ENCODE assay signal across 34 cellular contexts in the genomic region with DNA sequence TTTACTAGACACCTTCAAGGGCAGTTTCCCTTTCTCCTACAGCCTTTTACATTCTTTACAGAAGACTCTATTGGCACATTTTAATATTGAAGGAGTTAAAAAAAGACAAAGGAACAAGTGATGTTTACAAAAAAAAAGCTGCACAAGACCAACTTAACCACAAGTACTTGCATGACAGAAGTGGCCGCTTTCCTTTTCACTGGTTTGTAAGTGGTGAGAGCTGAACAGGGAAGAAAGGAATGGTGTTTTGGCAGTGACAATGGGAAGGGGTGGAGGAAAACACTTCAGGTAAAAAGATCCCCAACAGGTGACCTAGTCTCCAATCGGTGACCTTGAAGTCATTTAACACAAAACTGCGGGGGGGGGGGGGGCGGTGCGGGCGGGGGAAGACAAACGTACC. TPM values are rescaled to one million over a fixed set of nuclear protein-coding genes. Genes with fewer than 3 reads are reported as not detected.
DNase-seq lines count a peak whose midpoint lies in the region; FAIRE-seq and TF ChIP-seq lines count a peak whose summit lies in the region.
"Had no signal": no experiment of that assay in that cellular context is flagged by ENCODE, and none has a peak within 500 bp of the region (broad histone marks: within the 10 kb centered on the region; RNA-seq: fewer than 3 reads in every experiment).

No MANE protein-coding gene starts in this region.

- H2BK15ac ChIP-seq in H1 (ENCODE audit: low read length), result no peak overlapping the region

- no peaks in the 10 kb centered on the region for H3K9me3 Mint-ChIP-seq in type B pancreatic cell
- H3K9me3 Mint-ChIP-seq: activated CD4-positive, alpha-beta memory T cell treated with anti-CD3 and anti-CD28 coated beads, Interleukin-2, amount 10 ng/mL, durations not matched to agents 7 days and 5 days; activated T-helper 1 cell treated with anti-CD3 and anti-CD28 coated beads, Interleukin-12 subunit alpha, Interleukin-12 subunit beta, Interleukin-2, Interleukin-4 antibody, amounts not matched to agents 30 ng/mL and 10 ng/mL and 1 ng/mL, durations not matched to agents 14 hours and 24 hours and 36 hours; dendritic cell treated with granulocyte-macrophage colony-stimulating factor and Interleukin-4, amounts not matched to agents 40 ng/mL and 50 ng/mL, for 4 days had no signal

- no peaks in the 10 kb centered on the region for H3K36me3 Mint-ChIP-seq in type B pancreatic cell
- H3K36me3 Mint-ChIP-seq: brain; stimulated activated naive B cell treated with anti-CD40 and anti-IgM and Interleukin-4, amounts not matched to agents 10 μg/mL and 1 μg/mL and 100 μg/mL, for 72 hours had no signal

- no peak overlapping the region for H4K91ac ChIP-seq in H1 (replicated peaks; ENCODE audit: insufficient read length, low read length)

- no peak overlapping the region for H3K27ac Mint-ChIP-seq in type B pancreatic cell
- H3K27ac Mint-ChIP-seq: activated CD4-positive, alpha-beta memory T cell treated with anti-CD3 and anti-CD28 coated beads, Interleukin-2, amount 10 ng/mL, durations not matched to agents 7 days and 5 days; activated T-helper 1 cell treated with anti-CD3 and anti-CD28 coated beads, Interleukin-12 subunit alpha, Interleukin-12 subunit beta, Interleukin-2, Interleukin-4 antibody, amounts not matched to agents 30 ng/mL and 10 ng/mL and 1 ng/mL, durations not matched to agents 14 hours and 24 hours and 36 hours; brain; dendritic cell treated with granulocyte-macrophage colony-stimulating factor and Interleukin-4, amounts not matched to agents 40 ng/mL and 50 ng/mL, for 4 days; immature natural killer cell; stimulated activated naive B cell treated with anti-CD40 and anti-IgM and Interleukin-4, amounts not matched to agents 10 μg/mL and 1 μg/mL and 100 μg/mL, for 72 hours had no signal

- no peak overlapping the region for H2BK12ac ChIP-seq in H1 (ENCODE audit: low read depth, low read length)

- TF ChIP-seq EP300 in H1 (IDR thresholded peaks at IDR 0.05; ENCODE audit: borderline replicate concordance in 1 of 2, low read depth in 2 of 2, low read length in 2 of 2), result no peak

- POLR2A ChIA-PET in H1 (lab: Charles Lee; ENCODE audit: partially characterized antibody), result interaction anchor here (0.6 kb wide), 1 partner anchor 1544 kb away, joined by 4 read pairs; no protein-coding TSS in a partner anchor

- no peak overlapping the region for H2BK5ac ChIP-seq in H1 (ENCODE audit: low read depth, low read length)

- CTCF ChIA-PET in H1 (lab: Charles Lee; ENCODE audit: partially characterized antibody), result interaction anchor here (0.7 to 1.5 kb wide), 2 partner anchors 42 to 52 kb away, joined by 3 to 5 read pairs; no protein-coding TSS in a partner anchor

- H3K27me3 Mint-ChIP-seq in type B pancreatic cell, result peaks cover 42% of the 10 kb centered on the region

- no peak overlapping the region for H2BK20ac ChIP-seq in H1 (ENCODE audit: low read length)

- H3K79me2 ChIP-seq in H1 (ENCODE audit: control insufficient read depth in 1 of 2, insufficient read depth in 2 of 2, low read length in 2 of 2), result no peaks in the 10 kb centered on the region

- H3K36me3 ChIP-seq in H1 (ENCODE audit: control insufficient read depth in 2 of 4, insufficient read depth in 4 of 4, low read length in 3 of 4), result no peaks in the 10 kb centered on the region
- H3K36me3 ChIP-seq: adrenal gland, esophagus squamous epithelium, heart right ventricle, upper lobe of left lung had no signal

- H3K79me1 ChIP-seq in H1 (ENCODE audit: low read depth, low read length), result no peaks in the 10 kb centered on the region

- H3K23me2 ChIP-seq in H1 (ENCODE audit: low read depth, low read length), result peaks cover 4% of the 10 kb centered on the region

- H3K27me3 ChIP-seq in H1 (replicated peaks in 1 of 4; ENCODE audit: control insufficient read depth in 3 of 4, extremely low read depth in 1 of 4, insufficient read depth in 3 of 4, low read length in 3 of 4), result peaks cover 4 to 18% (median 12%) of the 10 kb centered on the region in 4 experiments

- no peak overlapping the region for H3K14ac ChIP-seq in H1 (ENCODE audit: insufficient read length)

- no peak overlapping the region for H3K4ac ChIP-seq in H1 (replicated peaks; ENCODE audit: insufficient read length, low read depth, low read length)

- 30% methylated on average over 2 of the region's 7 CpGs; no CpG with 5 or more reads in 1 of the 2 experiments for WGBS in H1 (ENCODE audit: extremely low coverage in 1 of 2, insufficient coverage in 1 of 2, insufficient read length in 1 of 2, insufficient replicate concordance in 2 of 2, low coverage in 1 of 2, low lambda C conversion rate in 2 of 2, missing lambda C conversion rate in 1 of 2), 2 experiments

- FAIRE-seq in H1 (lab: Jason Lieb, UNC), result no peak

- TF ChIP-seq CTCF in H1 (IDR thresholded peaks at IDR 0.05; ENCODE audit: control extremely low read depth in 1 of 3, insufficient read depth in 1 of 3, low read depth in 1 of 3, low read length in 3 of 3) (no peak), type B pancreatic cell (conservative IDR thresholded peaks at IDR 0.05) (no peak)

- no peak overlapping the region for H4K5ac ChIP-seq in H1 (ENCODE audit: insufficient read length, low read depth, low read length)

- H3K27ac ChIP-seq in H1 (ENCODE audit: low read depth, low read length), result no peak overlapping the region
- H3K27ac ChIP-seq: 22Rv1, adrenal gland, esophagus squamous epithelium, foreskin keratinocyte, heart right ventricle, upper lobe of left lung had no signal

- no peak overlapping the region for H2AFZ ChIP-seq in H1 (ENCODE audit: low read length)

- H3K56ac ChIP-seq in H1 (replicated peaks; ENCODE audit: insufficient read length, low read depth, low read length), result no peak overlapping the region

- H3K4me1 ChIP-seq in H1 (replicated peaks in 1 of 4; ENCODE audit: control insufficient read depth in 3 of 4, insufficient read depth in 4 of 4, low read length in 3 of 4), result peaks cover 0 to 3% (median 1%) of the 10 kb centered on the region in 4 experiments; a peak in 3 of 7 replicates
- H3K4me1 ChIP-seq: adrenal gland, foreskin keratinocyte, heart right ventricle had no signal

- no peak overlapping the region for H4K8ac ChIP-seq in H1 (ENCODE audit: extremely low read depth, insufficient read depth, low read length)

- H3K4me3 Mint-ChIP-seq in type B pancreatic cell, result peak overlapping the region; percentile 62
- H3K4me3 Mint-ChIP-seq: activated CD4-positive, alpha-beta memory T cell treated with anti-CD3 and anti-CD28 coated beads, Interleukin-2, amount 10 ng/mL, durations not matched to agents 7 days and 5 days; activated T-helper 1 cell treated with anti-CD3 and anti-CD28 coated beads, Interleukin-12 subunit alpha, Interleukin-12 subunit beta, Interleukin-2, Interleukin-4 antibody, amounts not matched to agents 30 ng/mL and 10 ng/mL and 1 ng/mL, durations not matched to agents 14 hours and 24 hours and 36 hours; stimulated activated naive B cell treated with anti-CD40 and anti-IgM and Interleukin-4, amounts not matched to agents 10 μg/mL and 1 μg/mL and 100 μg/mL, for 72 hours had no signal

- DNase-seq in NCI-H2107 treated with DMSO at 0.1 percent for 48 hours (lab: John Stamatoyannopoulos, UW; ENCODE audit: unreplicated experiment) (peak; percentile 78), NCI-H2107 (lab: John Stamatoyannopoulos, UW) (no peak), H1 (ENCODE audit: low read depth in 1 of 2, low spot score in 2 of 2) (no peak), kidney tubule cell (ENCODE audit: low spot score) (peak; percentile 34), type B pancreatic cell (ENCODE audit: extremely low spot score, unreplicated experiment) (no peak), HPDE6-E6E7 (ENCODE audit: extremely low spot score) (no peak), SKM-1 treated with dmso at 0.1 percent for 144 hours (lab: John Stamatoyannopoulos, UW; ENCODE audit: unreplicated experiment) (no peak), NCI-H2171 (lab: John Stamatoyannopoulos, UW) (no peak)
- DNase-seq: activated CD4-positive, alpha-beta memory T cell treated with anti-CD3 and anti-CD28 coated beads, Interleukin-2, amount 10 ng/mL, durations not matched to agents 7 days and 5 days; activated CD4-positive, alpha-beta T cell treated with anti-CD3 and anti-CD28 coated beads for 1 hour; activated CD8-positive, alpha-beta memory T cell treated with anti-CD3 and anti-CD28 coated beads, Interleukin-2, amount 50 U/mL, for 4 hours; activated naive CD4-positive, alpha-beta T cell treated with Interleukin-2 at 50 U/mL for 16 hours; adrenal gland; C1 segment of cervical spinal cord; COR-L47; esophagus squamous epithelium; foreskin keratinocyte; GF-D8; heart right ventricle; immature natural killer cell; left ventricle myocardium superior; NCI-H748 treated with DMSO at 0.1 percent for 48 hours; SHP77; stimulated activated naive B cell treated with anti-CD40 and anti-IgM and Interleukin-4, amounts not matched to agents 10 μg/mL and 1 μg/mL and 100 μg/mL, for 72 hours; substantia nigra; upper lobe of left lung had no signal

- no peak for TF ChIP-seq RAD21 in H1 (IDR thresholded peaks at IDR 0.05 in 1 of 2, conservative IDR thresholded peaks at IDR 0.05 in 1 of 2; ENCODE audit: low read depth in 2 of 2, low read length in 2 of 2)

- no peak for TF ChIP-seq POLR2A in H1 (IDR thresholded peaks at IDR 0.05; ENCODE audit: control extremely low read depth in 1 of 2, low read depth in 2 of 2, low read length in 2 of 2)

- H3K18ac ChIP-seq in H1 (ENCODE audit: extremely low read depth, low read length), result no peak overlapping the region

- no peak overlapping the region for H3K23ac ChIP-seq in H1 (ENCODE audit: insufficient read length)

- H3K4me1 Mint-ChIP-seq in type B pancreatic cell (ENCODE audit: unreplicated experiment), result no peaks in the 10 kb centered on the region
- H3K4me1 Mint-ChIP-seq: activated CD4-positive, alpha-beta memory T cell treated with anti-CD3 and anti-CD28 coated beads, Interleukin-2, amount 10 ng/mL, durations not matched to agents 7 days and 5 days; brain; immature natural killer cell had no signal

- no peak overlapping the region for H2AK5ac ChIP-seq in H1 (ENCODE audit: low read depth, low read length)

- no peak overlapping the region for H3K9ac ChIP-seq in H1 (replicated peaks in 1 of 4; ENCODE audit: extremely low read depth in 1 of 4, low read depth in 3 of 4, low read length in 3 of 4)

- H3K9me3 ChIP-seq in H1 (ENCODE audit: insufficient read depth in 2 of 2, low read depth in 1 of 2, low read length in 1 of 2), result no peaks in the 10 kb centered on the region
- H3K9me3 ChIP-seq: adrenal gland, esophagus squamous epithelium, heart right ventricle, upper lobe of left lung had no signal

- H3K4me3 ChIP-seq in H1 (ENCODE audit: extremely low read depth in 1 of 4, insufficient read depth in 2 of 4, low read depth in 3 of 4, low read length in 4 of 4), result peak overlapping the region in 1 of 4 experiments; percentile 66; a peak in 2 of 8 replicates
- H3K4me3 ChIP-seq: adrenal gland, heart right ventricle had no signal

- no peak overlapping the region for H2BK120ac ChIP-seq in H1 (replicated peaks; ENCODE audit: low read depth, low read length)

- peak overlapping the region; percentile 95 to 97; a peak in 2 of 4 replicates for H3K4me2 ChIP-seq in H1 (ENCODE audit: insufficient read depth in 1 of 2, low read depth in 2 of 2, low read length in 2 of 2)

- no peaks in the 10 kb centered on the region for H4K20me1 ChIP-seq in H1 (replicated peaks in 1 of 2; ENCODE audit: control insufficient read depth in 1 of 2, insufficient read depth in 2 of 2, low read length in 2 of 2)

RNA-seq across cellular contexts. Expression of a gene that starts 1.1 kb away (rescaled TPM):
- total RNA-seq in H1 (2021; fragmentation: NEBNext Ultra II Directional; extraction: Animal tissue kit (Norgen Biotek cat#: 25700)), result 1.9 and 2.1 TPM in 2 replicates
- polyA plus RNA-seq in H1 (2011; rRNA removed), result 1.2 and 1.6 TPM in 2 replicates
- polyA plus RNA-seq in H1 (2011; cell fraction: cytosol; rRNA removed), result 1.5 TPM
- 4.5 TPM for polyA plus RNA-seq in H1 (2011; cell fraction: nucleus; rRNA removed)
- polyA plus RNA-seq in H1 (2012, experiment 1 of 2), result 0.67 to 1.3 TPM (median 1.0 TPM) in 4 replicates
- 0.10 TPM for polyA plus RNA-seq in H1 (2012, experiment 2 of 2)
- polyA plus RNA-seq in H1 (2013, experiment 1 of 2), result 3.1 TPM
- polyA plus RNA-seq in H1 (2013, experiment 2 of 2), result 2.3 TPM
- polyA minus RNA-seq in H1 (2011; rRNA and poly(A)+ RNA removed), result 2.7 and 3.4 TPM in 2 replicates
- 1.2 TPM for polyA minus RNA-seq in H1 (2011; cell fraction: cytosol; rRNA and poly(A)+ RNA removed)
- 11.4 TPM for polyA minus RNA-seq in H1 (2011; cell fraction: nucleus; rRNA and poly(A)+ RNA removed)
- 2.0 and 6.9 TPM in 2 replicates for total RNA-seq in type B pancreatic cell (ENCODE audit: low replicate concordance)
- total RNA-seq: activated CD4-positive, alpha-beta memory T cell treated with anti-CD3 and anti-CD28 coated beads, Interleukin-2, amount 10 ng/mL, durations not matched to agents 7 days and 5 days; activated T-helper 1 cell treated with anti-CD3 and anti-CD28 coated beads, Interleukin-12 subunit alpha, Interleukin-12 subunit beta, Interleukin-2, Interleukin-4 antibody, amounts not matched to agents 30 ng/mL and 10 ng/mL and 1 ng/mL, durations not matched to agents 14 hours and 24 hours and 36 hours; foreskin keratinocyte; myocyte; omental fat pad; pulmonary artery endothelial cell; T-helper 2 cell treated with Interferon-gamma antibody and Interleukin-4, amounts not matched to agents 100 ng/mL and 5 ng/mL, for 36 hours had no signal
- polyA plus RNA-seq: foreskin keratinocyte, heart right ventricle had no signal

Comparison
In these comparisons a context has a peak if more than half of its experiments do, and no peak if none do; other contexts are left out.
1. DNase-seq: peak in NCI-H2107 treated with DMSO at 0.1 percent for 48 hours (single experiment) and kidney tubule cell (single experiment); none in NCI-H2107 (single experiment), H1 (0 of 2), type B pancreatic cell (single experiment), HPDE6-E6E7 (single experiment), SKM-1 treated with dmso at 0.1 percent for 144 hours (single experiment) and NCI-H2171 (single experiment).